In the genomic region with DNA sequence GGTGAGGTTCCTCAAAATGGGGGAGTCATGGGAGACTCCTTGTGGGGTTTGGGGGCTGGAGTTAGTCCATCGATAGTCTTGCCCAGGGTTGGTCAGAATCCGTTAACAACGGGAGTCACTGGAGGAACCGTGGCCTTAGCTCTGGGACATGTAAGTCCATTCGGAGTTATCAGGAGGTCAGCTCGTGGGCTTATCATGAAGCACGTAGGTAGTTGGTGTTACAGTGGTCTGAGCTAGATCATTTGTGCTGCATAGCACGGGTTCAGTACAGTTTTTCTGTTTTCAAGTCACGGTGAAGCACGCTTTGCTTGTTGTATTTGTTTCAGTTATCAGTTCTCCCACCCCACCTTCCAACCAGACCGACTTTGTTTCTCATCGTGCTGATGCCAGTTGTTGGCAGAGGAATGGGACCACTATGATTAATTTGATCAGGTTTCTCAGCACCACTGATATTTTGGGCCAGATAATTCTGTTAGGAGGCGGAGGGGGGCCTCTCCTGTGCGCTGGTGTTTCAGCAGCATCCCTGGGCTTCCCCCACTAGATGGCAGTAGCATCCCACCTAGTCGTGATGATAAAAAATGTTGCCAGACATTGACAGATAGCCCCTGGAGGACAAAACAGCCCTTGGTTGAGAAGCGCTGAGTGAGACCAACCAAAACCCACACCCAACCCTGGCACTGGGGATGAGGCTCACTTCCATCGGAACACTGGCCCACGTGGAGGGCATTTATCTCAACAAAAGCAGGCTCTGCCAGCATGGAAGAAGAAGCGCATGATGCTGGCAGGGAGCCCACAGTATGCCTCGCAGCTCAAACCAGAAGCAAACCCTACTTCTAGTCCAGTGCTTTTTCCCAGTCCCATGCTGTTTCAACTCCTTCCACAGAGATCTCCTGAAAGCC, we compare ENCODE assay signal across 8 cellular contexts. TPM values are rescaled to one million over a fixed set of nuclear protein-coding genes. Genes with fewer than 3 reads are reported as not detected.
DNase-seq lines count a peak whose midpoint lies in the region; ATAC-seq and TF ChIP-seq lines count a peak whose summit lies in the region.

No MANE protein-coding gene starts in this region.

- H3K4me3 ChIP-seq in BLaER1 (no peak overlapping the region), GM23248 (peak overlapping the region; percentile 68), WERI-Rb-1 (ENCODE audit: low read depth, low read length) (no peak overlapping the region)

- H3K27me3 ChIP-seq in BLaER1 (no peaks in the 10 kb centered on the region), GM23248 (replicated peaks; ENCODE audit: insufficient read depth) (no peaks in the 10 kb centered on the region), WERI-Rb-1 (ENCODE audit: insufficient read depth, low read depth, severe bottlenecking) (no peaks in the 10 kb centered on the region)

- peak overlapping the region; percentile 42; the same call in 1 of the 2 replicates for H3K4me2 ChIP-seq in BLaER1
- H3K4me2 ChIP-seq in GM23248 (ENCODE audit: unreplicated experiment) = peak overlapping the region; percentile 91

- no peaks in the 10 kb centered on the region for H4K20me1 ChIP-seq in BLaER1
- no peaks in the 10 kb centered on the region for H4K20me1 ChIP-seq in GM23248 (ENCODE audit: insufficient read depth)

- DNase-seq in GM23248 (peak; percentile 79), NCI-H2081 treated with DMSO at 0.1 percent for 48 hours (lab: John Stamatoyannopoulos, UW) (peak; percentile 14), WERI-Rb-1 (peak; percentile 82), T47D (ENCODE audit: low read depth in 1 of 2, low spot score in 1 of 2) (peak; percentile 48 to 84), inferior parietal cortex (ENCODE audit: extremely low spot score) (peak; percentile 95)
- DNase-seq in stimulated activated CD4-positive, alpha-beta T cell treated with anti-CD3 and anti-CD28 coated beads, Interleukin-12 subunit alpha, Interleukin-12 subunit beta, amount 100 ng/mL, for 24 hours (ENCODE audit: low read depth in 2 of 2) = peak; percentile 72 to 79

- H3K9me3 ChIP-seq in BLaER1 = no peaks in the 10 kb centered on the region
- no peaks in the 10 kb centered on the region for H3K9me3 ChIP-seq in GM23248 (ENCODE audit: low read depth)
- H3K9me3 ChIP-seq in WERI-Rb-1 (ENCODE audit: severe bottlenecking) = no peaks in the 10 kb centered on the region

- no peak overlapping the region for H3K27ac ChIP-seq in BLaER1
- no peak overlapping the region for H3K27ac ChIP-seq in GM23248
- H3K27ac ChIP-seq in WERI-Rb-1 = peak overlapping the region; percentile 81

- H3K9me2 ChIP-seq in GM23248 (ENCODE audit: insufficient read depth) = no peaks in the 10 kb centered on the region

- peaks cover 60% of the 10 kb centered on the region for H3K4me1 ChIP-seq in BLaER1
- peaks cover 16% of the 10 kb centered on the region for H3K4me1 ChIP-seq in GM23248 (ENCODE audit: insufficient read depth)

- H3K36me3 ChIP-seq in BLaER1 = no peaks in the 10 kb centered on the region
- no peaks in the 10 kb centered on the region for H3K36me3 ChIP-seq in GM23248 (ENCODE audit: low read depth)
- H3K36me3 ChIP-seq in WERI-Rb-1 = peaks cover 6% of the 10 kb centered on the region

- H2AFZ ChIP-seq in GM23248 = peak overlapping the region; percentile 52; the same call in 1 of the 2 replicates

- no peak overlapping the region for H3K9ac ChIP-seq in BLaER1
- 0 out of 2 replicates have a peak overlapping the region, but pooled peaks have one; percentile 24 for H3K9ac ChIP-seq in GM23248

- TF ChIP-seq CTCF in WERI-Rb-1 (IDR thresholded peaks at IDR 0.05; ENCODE audit: low read depth, low read length) = peak; percentile 86

- H3F3A ChIP-seq in GM23248 (ENCODE audit: insufficient read depth) = 0 out of 2 replicates have a peak, but pooled peaks cover 4% of the 10 kb centered on the region

- H3K79me2 ChIP-seq in GM23248 (ENCODE audit: insufficient read depth) = peaks cover 27% of the 10 kb centered on the region

- WGBS in GM23248 (ENCODE audit: low coverage in 1 of 2, low lambda C conversion rate in 2 of 2, missing lambda C conversion rate in 2 of 2), 2 experiments = 26 to 29% methylated on average over 20 of the region's 20 CpGs

- in situ Hi-C loops in GM23248 (cut with MboI) (loop anchor here (5.0 to 25.0 kb wide), 6 partner anchors 68 to 868 kb away; a partner anchor contains a TSS), T47D (cut with HindIII; ENCODE audit: low pct_unique_long_range_greater_than_20kb, low sequenced_read_pairs) (no loop called here)

- ATAC-seq in GM19328 (IDR thresholded peaks at IDR 0.05; ENCODE audit: unreplicated experiment) = no peak

RNA-seq across cellular contexts. Expression of a gene that starts 2.2 kb away (rescaled TPM):
- total RNA-seq in GM23248 (2014; rRNA removed; shearing (Covaris generic)) = 109 and 129 TPM in 2 replicates
- 123 and 129 TPM in 2 replicates for polyA plus RNA-seq in GM23248 (2016; fragmentation: Nextera tagmentation; extraction: Ambion mirVana)

RNA-seq across cellular contexts. Expression of a gene that starts 45.6 kb away (rescaled TPM):
- not detected in 2 replicates for total RNA-seq in GM23248 (2014; rRNA removed; shearing (Covaris generic))
- not detected in 2 replicates for polyA plus RNA-seq in GM23248 (2016; fragmentation: Nextera tagmentation; extraction: Ambion mirVana)

Comparison
In these comparisons a context has a peak if more than half of its experiments do, and no peak if none do; other contexts are left out.
1. DNase-seq: peak in every context shown above with its lines; median percentile 95 in inferior parietal cortex; 82 in WERI-Rb-1; 79 in GM23248; 76 in stimulated activated CD4-positive, alpha-beta T cell treated with anti-CD3 and anti-CD28 coated beads, Interleukin-12 subunit alpha, Interleukin-12 subunit beta, amount 100 ng/mL, for 24 hours; 66 in T47D; 14 in NCI-H2081 treated with DMSO at 0.1 percent for 48 hours.